ENCODE assay signal across 10 cellular contexts in genomic region chr6:137911675-137912158, GRCh38.
DNase-seq lines count a peak whose midpoint lies in the region; ATAC-seq and TF ChIP-seq lines count a peak whose summit lies in the region.
"Had no signal": no experiment of that assay in that cellular context is flagged by ENCODE, and none has a peak within 500 bp of the region (broad histone marks: within the 10 kb centered on the region; RNA-seq: fewer than 3 reads in every experiment).

No MANE protein-coding gene starts in this region.

- peak overlapping the region; percentile 67; the same call in 1 of the 2 replicates for H3K4me3 ChIP-seq in GM08714 (ENCODE audit: low read length)
- H3K4me3 ChIP-seq: uterus had no signal

- peak; percentile 55 for ATAC-seq in GM19351 (IDR thresholded peaks at IDR 0.05; ENCODE audit: unreplicated experiment)
- ATAC-seq in HG03066 (IDR thresholded peaks at IDR 0.05; ENCODE audit: low read depth, unreplicated experiment): peak; percentile 56

- TF ChIP-seq CTCF in GM20000 (IDR thresholded peaks at IDR 0.05; ENCODE audit: extremely low read depth, missing control alignments): no peak

- DNase-seq in cerebellar cortex (ENCODE audit: low spot score) (peak; percentile 2), NCI-H774 (lab: John Stamatoyannopoulos, UW) (no peak), GM20000 (ENCODE audit: low spot score) (no peak), HuH-7.5 (ENCODE audit: low spot score) (no peak), OCI-M2 (lab: John Stamatoyannopoulos, UW; ENCODE audit: unreplicated experiment) (no peak)
- DNase-seq: activated effector memory CD4-positive, alpha-beta T cell treated with Interleukin-2 at 50 U/mL for 16 hours; uterus had no signal
